In genomic region chr17:1227917-1228751, GRCh38 we compare ENCODE assay signal across 8 cellular contexts. TPM values are rescaled to one million over a fixed set of nuclear protein-coding genes. Genes with fewer than 3 reads are reported as not detected.
A peak's percentile ranks its signal among the peaks of the same experiment; 100 is the strongest.
DNase-seq lines count a peak whose midpoint lies in the region; ATAC-seq and TF ChIP-seq lines count a peak whose summit lies in the region.

No MANE protein-coding gene starts in this region.

- peaks cover 17% of the 10 kb centered on the region for H3K4me1 ChIP-seq in effector memory CD4-positive, alpha-beta T cell (ENCODE audit: control insufficient read depth, insufficient read depth, low read length, poor library complexity, severe bottlenecking)
- peaks cover 15 to 22% of the 10 kb centered on the region in 2 experiments for H3K4me1 ChIP-seq in neutrophil (ENCODE audit: control insufficient read depth in 1 of 2, insufficient read depth in 1 of 2, low read depth in 1 of 2, low read length in 1 of 2)

- no peaks in the 10 kb centered on the region for H3K9me3 ChIP-seq in effector memory CD4-positive, alpha-beta T cell (ENCODE audit: control insufficient read depth, low read length)
- no peaks in the 10 kb centered on the region for H3K9me3 ChIP-seq in neutrophil

- peaks cover 54% of the 10 kb centered on the region for H3K27me3 Mint-ChIP-seq in Calu3 (ENCODE audit: unreplicated experiment)

- H3K9me3 Mint-ChIP-seq in Calu3 (ENCODE audit: low read depth, unreplicated experiment) = no peaks in the 10 kb centered on the region

- peaks cover 24% of the 10 kb centered on the region for H3K36me3 Mint-ChIP-seq in Calu3 (ENCODE audit: insufficient read depth, unreplicated experiment)

- H3K4me3 ChIP-seq in effector memory CD4-positive, alpha-beta T cell (ENCODE audit: insufficient read depth, low read depth, low read length, poor library complexity, severe bottlenecking) = peak overlapping the region; percentile 25
- H3K4me3 ChIP-seq in neutrophil (ENCODE audit: low read depth in 1 of 2, low read length in 1 of 2) = peak overlapping the region; percentile 0 to 75

- H3K4me3 Mint-ChIP-seq in Calu3 (ENCODE audit: low read depth, unreplicated experiment) = peak overlapping the region; percentile 83

- peak; percentile 33 for ATAC-seq in GM21515 (IDR thresholded peaks at IDR 0.05; ENCODE audit: unreplicated experiment)
- no peak for ATAC-seq in GM19395 (IDR thresholded peaks at IDR 0.05; ENCODE audit: unreplicated experiment)

- peaks cover 24% of the 10 kb centered on the region for H3K4me1 Mint-ChIP-seq in Calu3 (ENCODE audit: low read depth, unreplicated experiment)

- intact Hi-C loops in Calu3 (cut with micrococcal nuclease; ENCODE audit: unreplicated experiment) = no loop called here

- H3K27ac Mint-ChIP-seq in Calu3 (ENCODE audit: unreplicated experiment) = peak overlapping the region; percentile 64

- BruUV-seq in Calu3 (replicated peaks; lab: Mats Ljungman, UMichigan) = no TSS peak

- H3K36me3 ChIP-seq in effector memory CD4-positive, alpha-beta T cell (ENCODE audit: control insufficient read depth, insufficient read depth, low read length) = no peaks in the 10 kb centered on the region
- no peaks in the 10 kb centered on the region for H3K36me3 ChIP-seq in neutrophil

- H3K27ac ChIP-seq in effector memory CD4-positive, alpha-beta T cell (ENCODE audit: insufficient read depth, low read length, poor library complexity, severe bottlenecking) = no peak overlapping the region
- no peak overlapping the region for H3K27ac ChIP-seq in neutrophil

- CTCF ChIA-PET in Calu3 (lab: Charles Lee) = interaction anchor here (0.5 to 0.6 kb wide), 2 partner anchors 30 to 394 kb away, joined by 3 to 4 read pairs; no protein-coding TSS in a partner anchor

- DNase-seq in Calu3 (no peak), RKO (ENCODE audit: low spot score) (peak; percentile 54), NCI-H128 (lab: John Stamatoyannopoulos, UW; ENCODE audit: unreplicated experiment) (no peak), NCI-H1694 treated with DMSO at 0.1 percent for 48 hours (lab: John Stamatoyannopoulos, UW) (no peak)
- peak in 2 of 3 donors; percentile 6 to 52 for DNase-seq in effector memory CD4-positive, alpha-beta T cell

- no peak for TF ChIP-seq CTCF in Calu3 (IDR thresholded peaks at IDR 0.05; ENCODE audit: unreplicated experiment)
- no peak for TF ChIP-seq CTCF in neutrophil (IDR thresholded peaks at IDR 0.05)

- peaks cover 29% of the 10 kb centered on the region for H3K27me3 ChIP-seq in effector memory CD4-positive, alpha-beta T cell (replicated peaks; ENCODE audit: control insufficient read depth, insufficient read depth, low read length, poor library complexity, severe bottlenecking)
- peaks cover 65% of the 10 kb centered on the region for H3K27me3 ChIP-seq in neutrophil

RNA-seq across cellular contexts. Expression of gene BHLHA9, which starts 42.1 kb away (rescaled TPM):
- not detected in 2 replicates for total RNA-seq in Calu3 (2022)

RNA-seq across cellular contexts. Expression of gene ABR, which starts 48.4 kb away (rescaled TPM):
- 76.3 and 92.7 TPM in 2 replicates for total RNA-seq in Calu3 (2022)

RNA-seq across cellular contexts. Expression of gene TRARG1, which starts 51.3 kb away (rescaled TPM):
- total RNA-seq in Calu3 (2022) = not detected in 2 replicates

Comparison
In these comparisons a context has a peak if more than half of its experiments do, and no peak if none do; other contexts are left out.
1. DNase-seq: peak in RKO (single experiment) and effector memory CD4-positive, alpha-beta T cell (2 of 3); none in Calu3 (single experiment), NCI-H128 (single experiment) and NCI-H1694 treated with DMSO at 0.1 percent for 48 hours (single experiment).